22 cellular contexts compared by ENCODE assay signal in genomic region chr12:90407841-90408240, GRCh38.
DNase-seq lines count a peak whose midpoint lies in the region; ATAC-seq, FAIRE-seq and TF ChIP-seq lines count a peak whose summit lies in the region.
"Had no signal": no experiment of that assay in that cellular context is flagged by ENCODE, and none has a peak within 500 bp of the region (broad histone marks: within the 10 kb centered on the region; RNA-seq: fewer than 3 reads in every experiment).

No MANE protein-coding gene starts in this region.

- dilution Hi-C loops in endothelial cell of umbilical vein (cut with MboI; ENCODE audit: extremely low pct_ligation_motif_present, low sequenced_read_pairs) = no loop called here

- FAIRE-seq in endothelial cell of umbilical vein (lab: Jason Lieb, UNC) (no peak), small intestine (lab: Jason Lieb, UNC) (no peak)
- FAIRE-seq: A549, urothelium cell line had no signal

- TF ChIP-seq CTCF in SK-N-SH (IDR thresholded peaks at IDR 0.05) (no peak), OCI-LY3 (IDR thresholded peaks at IDR 0.05; ENCODE audit: low read depth, low read length) (peak; percentile 38), endothelial cell of umbilical vein (IDR thresholded peaks at IDR 0.05; ENCODE audit: extremely low read depth in 1 of 2, insufficient read depth in 1 of 2, low read depth in 1 of 2, low read length in 2 of 2) (no peak), smooth muscle cell (IDR thresholded peaks at IDR 0.05; ENCODE audit: borderline replicate concordance, insufficient read depth, poor library complexity, severe bottlenecking) (no peak), spleen (IDR thresholded peaks at IDR 0.05 in 8 of 11, conservative IDR thresholded peaks at IDR 0.05 in 3 of 11) (no peak)

- no peaks in the 10 kb centered on the region for H4K20me1 ChIP-seq in SK-N-SH (ENCODE audit: insufficient read depth)
- H4K20me1 ChIP-seq in OCI-LY3 (ENCODE audit: insufficient read depth, low read length) = no peaks in the 10 kb centered on the region
- no peaks in the 10 kb centered on the region for H4K20me1 ChIP-seq in endothelial cell of umbilical vein (replicated peaks; ENCODE audit: control insufficient read depth, extremely low read depth, insufficient read depth, low read length)
- no peaks in the 10 kb centered on the region for H4K20me1 ChIP-seq in smooth muscle cell (ENCODE audit: low read depth)

- CTCF ChIA-PET in SK-N-SH (lab: Yijun Ruan, JAX) = interaction anchor here (0.7 to 1.2 kb wide), 3 partner anchors 398 to 865 kb away, joined by 3 to 4 read pairs (median 3); no protein-coding TSS in a partner anchor
- CTCF ChIA-PET in endothelial cell of umbilical vein (lab: Charles Lee) = interaction anchor here (0.8 to 2.2 kb wide), 4 partner anchors 80 to 533 kb away, joined by 3 to 7 read pairs (median 3); no protein-coding TSS in a partner anchor

- H3K4me2 ChIP-seq in SK-N-SH (no peak overlapping the region), OCI-LY3 (ENCODE audit: low read length) (no peak overlapping the region), endothelial cell of umbilical vein (ENCODE audit: insufficient read depth, low read length) (no peak overlapping the region), smooth muscle cell (peak overlapping the region; percentile 5)
- H3K4me2 ChIP-seq: A549 had no signal

- TF ChIP-seq POLR2A in endothelial cell of umbilical vein (IDR thresholded peaks at IDR 0.05; ENCODE audit: low read depth, low read length) (no peak), spleen (IDR thresholded peaks at IDR 0.05) (no peak)

- no peaks in the 10 kb centered on the region for H3K4me1 ChIP-seq in SK-N-SH (ENCODE audit: control insufficient read depth in 1 of 2, insufficient read depth in 2 of 2, low read depth in 1 of 2, low read length in 1 of 2)
- peaks cover 10% of the 10 kb centered on the region; the same call in 1 of the 2 replicates for H3K4me1 ChIP-seq in OCI-LY3 (ENCODE audit: low read length)
- H3K4me1 ChIP-seq in endothelial cell of umbilical vein (ENCODE audit: control insufficient read depth, extremely low read depth, insufficient read depth, low read length) = no peaks in the 10 kb centered on the region
- no peaks in the 10 kb centered on the region for H3K4me1 ChIP-seq in smooth muscle cell (ENCODE audit: low read depth)
- no peaks in the 10 kb centered on the region for H3K4me1 ChIP-seq in small intestine (ENCODE audit: control insufficient read depth in 2 of 2, insufficient read depth in 1 of 2, low read depth in 1 of 2, low read length in 1 of 2)
- no peaks in the 10 kb centered on the region for H3K4me1 ChIP-seq in spleen
- H3K4me1 ChIP-seq: A549 had no signal

- H3K27me3 ChIP-seq in SK-N-SH (ENCODE audit: insufficient read depth) (no peaks in the 10 kb centered on the region), OCI-LY3 (ENCODE audit: low read depth, low read length) (no peaks in the 10 kb centered on the region), endothelial cell of umbilical vein (ENCODE audit: control insufficient read depth in 2 of 2, insufficient read depth in 2 of 2, low read length in 2 of 2) (no peaks in the 10 kb centered on the region), smooth muscle cell (ENCODE audit: low read depth) (no peaks in the 10 kb centered on the region), small intestine (ENCODE audit: control insufficient read depth in 2 of 2, insufficient read depth in 2 of 2, low read length in 2 of 2) (no peaks in the 10 kb centered on the region), spleen (replicated peaks in 1 of 7) (no peaks in the 10 kb centered on the region)

- WGBS in SK-N-SH (ENCODE audit: low lambda C conversion rate) = 49% methylated on average over 2 of the region's 2 CpGs
- WGBS in smooth muscle cell (ENCODE audit: low lambda C conversion rate) = 23% methylated on average over 2 of the region's 2 CpGs
- WGBS in small intestine, 3 donors = 51 to 72% (median 55%) methylated on average over 2 of the region's 2 CpGs
- 66 to 74% (median 69%) methylated on average over 2 of the region's 2 CpGs for WGBS in spleen, 5 donors

- ATAC-seq in SK-N-SH treated with all-trans-retinoic acid at 6 μM for 48 hours (no peak), GM18511 (IDR thresholded peaks at IDR 0.05; ENCODE audit: unreplicated experiment) (no peak)
- ATAC-seq: activated naive CD8-positive, alpha-beta T cell treated with anti-CD3 and anti-CD28 coated beads, Interleukin-2, amount 50 U/mL, for 24 hours; left lobe of liver; mucosa of descending colon had no signal

- H3K79me2 ChIP-seq in SK-N-SH (ENCODE audit: insufficient read depth) (no peaks in the 10 kb centered on the region), OCI-LY3 (ENCODE audit: low read length) (no peaks in the 10 kb centered on the region), endothelial cell of umbilical vein (ENCODE audit: control insufficient read depth, insufficient read depth, low read length) (no peaks in the 10 kb centered on the region), smooth muscle cell (ENCODE audit: low read depth) (no peaks in the 10 kb centered on the region)

- H3K27ac ChIP-seq in SK-N-SH (ENCODE audit: low read depth in 2 of 2, low read length in 1 of 2) (no peak overlapping the region), OCI-LY3 (ENCODE audit: low read length) (no peak overlapping the region), endothelial cell of umbilical vein (ENCODE audit: insufficient read depth, low read depth, low read length) (no peak overlapping the region), smooth muscle cell (ENCODE audit: low read depth) (no peak overlapping the region), small intestine (ENCODE audit: low read depth in 1 of 2, low read length in 1 of 2) (no peak overlapping the region), spleen (no peak overlapping the region)
- H3K27ac ChIP-seq: A549, RWPE1 had no signal

- peak; percentile 22; the same call in 1 of the 2 replicates for TF ChIP-seq RAD21 in SK-N-SH (IDR thresholded peaks at IDR 0.05; ENCODE audit: low read length)

- DNase-seq in SK-N-SH (no peak), endothelial cell of umbilical vein (ENCODE audit: low read depth, low spot score) (peak; percentile 6), smooth muscle cell (lab: John Stamatoyannopoulos, UW; ENCODE audit: unreplicated experiment) (no peak), small intestine (no peak), spleen (no peak)
- DNase-seq: activated CD4-positive, alpha-beta T cell treated with anti-CD3 and anti-CD28 coated beads for 48 hours; activated CD8-positive, alpha-beta memory T cell treated with anti-CD3 and anti-CD28 coated beads, Interleukin-2, amount 50 U/mL, for 4 hours; activated effector memory CD4-positive, alpha-beta T cell treated with Interleukin-2 at 50 U/mL for 16 hours; activated naive CD8-positive, alpha-beta T cell treated with anti-CD3 and anti-CD28 coated beads, Interleukin-2, amount 50 U/mL, for 24 hours; DMS79 treated with DMSO at 0.1 percent for 48 hours; mucosa of descending colon; NCI-H1417 treated with DMSO at 0.1 percent for 48 hours; NCI-H2171; substantia nigra; SW 1271 had no signal

- no peaks in the 10 kb centered on the region for H3K9me2 ChIP-seq in SK-N-SH

- H2AFZ ChIP-seq in SK-N-SH (ENCODE audit: low read depth) (no peak overlapping the region), OCI-LY3 (ENCODE audit: low read depth, low read length) (no peak overlapping the region), endothelial cell of umbilical vein (ENCODE audit: low read depth, low read length) (no peak overlapping the region), smooth muscle cell (ENCODE audit: low read depth) (peak overlapping the region; percentile 60)

- H3K4me3 ChIP-seq in SK-N-SH (ENCODE audit: low read depth in 2 of 2, low read length in 1 of 2) (no peak overlapping the region), OCI-LY3 (ENCODE audit: low read length) (no peak overlapping the region), endothelial cell of umbilical vein (replicated peaks in 1 of 3; ENCODE audit: insufficient read depth in 1 of 3, low read depth in 1 of 3, low read length in 3 of 3) (no peak overlapping the region), smooth muscle cell (no peak overlapping the region), small intestine (ENCODE audit: low read depth in 1 of 2, low read length in 2 of 2) (no peak overlapping the region), spleen (no peak overlapping the region)
- H3K4me3 ChIP-seq: A549, mucosa of descending colon had no signal

- H3K9me3 ChIP-seq in SK-N-SH = no peaks in the 10 kb centered on the region
- H3K9me3 ChIP-seq in OCI-LY3 (ENCODE audit: insufficient read depth, low read length) = no peaks in the 10 kb centered on the region
- no peaks in the 10 kb centered on the region for H3K9me3 ChIP-seq in endothelial cell of umbilical vein (replicated peaks; ENCODE audit: control insufficient read depth, insufficient read depth, low read length)
- no peaks in the 10 kb centered on the region for H3K9me3 ChIP-seq in smooth muscle cell (replicated peaks; ENCODE audit: low read depth)
- no peaks in the 10 kb centered on the region for H3K9me3 ChIP-seq in small intestine (ENCODE audit: control insufficient read depth, low read depth)
- H3K9me3 ChIP-seq in spleen = no peaks in the 10 kb centered on the region
- H3K9me3 ChIP-seq: A549, mucosa of descending colon had no signal

- no peaks in the 10 kb centered on the region for H3K9me1 ChIP-seq in endothelial cell of umbilical vein (replicated peaks; ENCODE audit: control insufficient read depth, extremely low read depth, insufficient read depth, low read length)

- intact Hi-C loops in endothelial cell of umbilical vein (cut with micrococcal nuclease) = no loop called here
- intact Hi-C loops in spleen (cut with DNase I; ENCODE audit: low total_unique reads) = no loop called here

- no peaks in the 10 kb centered on the region for H3K36me3 ChIP-seq in SK-N-SH (replicated peaks in 1 of 2; ENCODE audit: control insufficient read depth in 1 of 2, insufficient read depth in 2 of 2, low read length in 1 of 2)
- no peaks in the 10 kb centered on the region for H3K36me3 ChIP-seq in OCI-LY3 (replicated peaks; ENCODE audit: low read depth, low read length)
- no peaks in the 10 kb centered on the region for H3K36me3 ChIP-seq in endothelial cell of umbilical vein (ENCODE audit: control insufficient read depth in 2 of 2, extremely low read depth in 1 of 2, insufficient read depth in 2 of 2, low read length in 2 of 2)
- no peaks in the 10 kb centered on the region for H3K36me3 ChIP-seq in smooth muscle cell (ENCODE audit: low read depth)
- no peaks in the 10 kb centered on the region for H3K36me3 ChIP-seq in small intestine (ENCODE audit: control insufficient read depth in 2 of 2, insufficient read depth in 2 of 2, low read length in 2 of 2)
- no peaks in the 10 kb centered on the region for H3K36me3 ChIP-seq in spleen

- H3F3A ChIP-seq in SK-N-SH (replicated peaks; ENCODE audit: insufficient read depth) (no peaks in the 10 kb centered on the region), smooth muscle cell (ENCODE audit: low read depth) (no peaks in the 10 kb centered on the region)

- no peak for TF ChIP-seq EP300 in SK-N-SH (IDR thresholded peaks at IDR 0.05; ENCODE audit: borderline replicate concordance in 1 of 2, low read depth in 1 of 2, low read length in 1 of 2)

- BruUV-seq in endothelial cell of umbilical vein (replicated peaks; lab: Mats Ljungman, UMichigan) = no TSS peak

- H3K9ac ChIP-seq in SK-N-SH (no peak overlapping the region), OCI-LY3 (ENCODE audit: low read length) (no peak overlapping the region), endothelial cell of umbilical vein (replicated peaks; ENCODE audit: extremely low read depth, insufficient read depth, low read length) (no peak overlapping the region), smooth muscle cell (ENCODE audit: low read depth) (no peak overlapping the region)

- POLR2A ChIA-PET in SK-N-SH (lab: Yijun Ruan, JAX) (no interaction called here), endothelial cell of umbilical vein (lab: Charles Lee) (no interaction called here)
